9 cellular contexts compared by ENCODE assay signal in genomic region chr14:33564774-33565630, GRCh38.
DNase-seq lines count a peak whose midpoint lies in the region; ATAC-seq, FAIRE-seq and TF ChIP-seq lines count a peak whose summit lies in the region.
"Had no signal": no experiment of that assay in that cellular context is flagged by ENCODE, and none has a peak within 500 bp of the region (broad histone marks: within the 10 kb centered on the region; RNA-seq: fewer than 3 reads in every experiment).

No MANE protein-coding gene starts in this region.

- H2AFZ ChIP-seq in GM12878 (ENCODE audit: control insufficient read depth, low read depth, low read length) (no peak overlapping the region), hepatocyte (no peak overlapping the region)

- WGBS in GM12878 (ENCODE audit: insufficient coverage, insufficient replicate concordance, low lambda C conversion rate, missing lambda C conversion rate): 15% methylated on average over 3 of the region's 3 CpGs
- WGBS in hepatocyte (ENCODE audit: low lambda C conversion rate, missing lambda C conversion rate): 80% methylated on average over 3 of the region's 3 CpGs

- H3K4me3 ChIP-seq in GM12878: no peak overlapping the region
- H3K4me3 ChIP-seq in CD8-positive, alpha-beta T cell (ENCODE audit: low read depth, low read length): no peak overlapping the region
- H3K4me3 ChIP-seq in hepatocyte: no peak overlapping the region
- no peak overlapping the region for H3K4me3 ChIP-seq in CD8-positive, alpha-beta memory T cell (ENCODE audit: low read length)
- H3K4me3 ChIP-seq: pancreas had no signal

- H3K36me3 Mint-ChIP-seq in CD8-positive, alpha-beta T cell: no peaks in the 10 kb centered on the region
- H3K36me3 Mint-ChIP-seq in CD8-positive, alpha-beta memory T cell: no peaks in the 10 kb centered on the region

- H3K27ac ChIP-seq in GM12878 (ENCODE audit: control insufficient read depth, insufficient read depth) (no peak overlapping the region), hepatocyte (no peak overlapping the region)
- no peak overlapping the region for H3K27ac ChIP-seq in CD8-positive, alpha-beta T cell (ENCODE audit: low read depth, low read length)
- no peak overlapping the region for H3K27ac ChIP-seq in CD8-positive, alpha-beta memory T cell (ENCODE audit: low read depth, low read length)
- H3K27ac ChIP-seq: pancreas had no signal

- in situ Hi-C loops in GM12878 (cut with MboI): no loop called here

- no peak for TF ChIP-seq POLR2A in GM12878 (IDR thresholded peaks at IDR 0.05; ENCODE audit: low read depth, low read length)

- no peaks in the 10 kb centered on the region for H3K79me2 ChIP-seq in GM12878 (ENCODE audit: control insufficient read depth, insufficient read depth, low read length)
- no peaks in the 10 kb centered on the region for H3K79me2 ChIP-seq in hepatocyte

- DNase-seq in DMS153 (lab: John Stamatoyannopoulos, UW) (peak; percentile 28), Kasumi-1 (lab: John Stamatoyannopoulos, UW) (peak; percentile 50 to 64), GM12878 (ENCODE audit: low read depth, low spot score) (peak; percentile 57), hepatocyte (ENCODE audit: low spot score) (no peak)
- DNase-seq in CD8-positive, alpha-beta T cell: no peak
- no peak for DNase-seq in CD8-positive, alpha-beta memory T cell
- DNase-seq: pancreas had no signal

- intact Hi-C loops in GM12878 (cut with micrococcal nuclease; ENCODE audit: unreplicated experiment): no loop called here
- intact Hi-C loops in CD8-positive, alpha-beta T cell (cut with DNase I, micrococcal nuclease): no loop called here

- H3K4me1 ChIP-seq in GM12878 (ENCODE audit: control insufficient read depth, insufficient read depth, low read length) (no peaks in the 10 kb centered on the region), hepatocyte (ENCODE audit: insufficient read depth) (peaks cover 10% of the 10 kb centered on the region)
- no peaks in the 10 kb centered on the region for H3K4me1 ChIP-seq in CD8-positive, alpha-beta T cell (ENCODE audit: insufficient read depth, low read length)
- H3K4me1 ChIP-seq in CD8-positive, alpha-beta memory T cell (ENCODE audit: insufficient read depth, low read length): no peaks in the 10 kb centered on the region
- H3K4me1 ChIP-seq: pancreas had no signal

- H3K36me3 ChIP-seq in GM12878 (ENCODE audit: control insufficient read depth in 2 of 2, insufficient read depth in 2 of 2, low read length in 1 of 2): no peaks in the 10 kb centered on the region
- H3K36me3 ChIP-seq in CD8-positive, alpha-beta T cell (ENCODE audit: insufficient read depth, low read length): no peaks in the 10 kb centered on the region
- no peaks in the 10 kb centered on the region for H3K36me3 ChIP-seq in hepatocyte (replicated peaks; ENCODE audit: insufficient read depth, low read depth)
- H3K36me3 ChIP-seq in CD8-positive, alpha-beta memory T cell (ENCODE audit: insufficient read depth, low read length): no peaks in the 10 kb centered on the region
- H3K36me3 ChIP-seq: pancreas had no signal

- ATAC-seq in GM21529 (IDR thresholded peaks at IDR 0.05; ENCODE audit: unreplicated experiment): peak; percentile 86
- peak; percentile 92 for ATAC-seq in GM12878
- no peak for ATAC-seq in CD8-positive, alpha-beta T cell
- ATAC-seq in HG03520 (IDR thresholded peaks at IDR 0.05; ENCODE audit: unreplicated experiment): no peak

- TF ChIP-seq CTCF in GM12878 (IDR thresholded peaks at IDR 0.05 in 2 of 3, conservative IDR thresholded peaks at IDR 0.05 in 1 of 3; ENCODE audit: control insufficient read depth in 2 of 3, extremely low read depth in 1 of 3, insufficient read depth in 1 of 3, low read depth in 3 of 3, low read length in 3 of 3) (no peak), hepatocyte (IDR thresholded peaks at IDR 0.05; ENCODE audit: poor library complexity) (no peak)
- no peak for TF ChIP-seq CTCF in CD8-positive, alpha-beta T cell (IDR thresholded peaks at IDR 0.05)

- RAD21 ChIA-PET in GM12878 (lab: Charles Lee; ENCODE audit: unreplicated experiment): interaction anchor here (0.5 to 18.6 kb wide), 20 partner anchors 10 to 570 kb away, joined by 3 to 279 read pairs (median 18); no protein-coding TSS in a partner anchor

- no peaks in the 10 kb centered on the region for H3K9me3 Mint-ChIP-seq in CD8-positive, alpha-beta T cell
- H3K9me3 Mint-ChIP-seq in CD8-positive, alpha-beta memory T cell: peaks cover 0 to 6% (median 2%) of the 10 kb centered on the region in 5 donors

- TF ChIP-seq EP300 in GM12878 (IDR thresholded peaks at IDR 0.05; ENCODE audit: borderline replicate concordance in 1 of 2, control insufficient read depth in 1 of 2, low read depth in 2 of 2, low read length in 2 of 2): peak in 1 of 2 experiments; percentile 70; a peak in 1 of 4 replicates

- H3K27me3 ChIP-seq in GM12878 (replicated peaks in 1 of 2; ENCODE audit: control insufficient read depth in 2 of 2, insufficient read depth in 2 of 2, low read length in 1 of 2) (peaks cover 0 to 3% of the 10 kb centered on the region in 2 experiments; a peak in 1 of 4 replicates), hepatocyte (no peaks in the 10 kb centered on the region)
- no peaks in the 10 kb centered on the region for H3K27me3 ChIP-seq in CD8-positive, alpha-beta T cell (ENCODE audit: insufficient read depth, low read length)
- no peaks in the 10 kb centered on the region for H3K27me3 ChIP-seq in CD8-positive, alpha-beta memory T cell (ENCODE audit: insufficient read depth, low read length, poor library complexity, severe bottlenecking)
- H3K27me3 ChIP-seq: pancreas had no signal

- H3K4me2 ChIP-seq in GM12878 (ENCODE audit: control insufficient read depth, insufficient read depth) (no peak overlapping the region), hepatocyte (no peak overlapping the region)

- no peaks in the 10 kb centered on the region for H3K4me1 Mint-ChIP-seq in CD8-positive, alpha-beta T cell (ENCODE audit: low read depth)
- H3K4me1 Mint-ChIP-seq in CD8-positive, alpha-beta memory T cell: no peaks in the 10 kb centered on the region

- H3K27me3 Mint-ChIP-seq in CD8-positive, alpha-beta T cell (ENCODE audit: low read depth): no peaks in the 10 kb centered on the region
- no peaks in the 10 kb centered on the region for H3K27me3 Mint-ChIP-seq in CD8-positive, alpha-beta memory T cell

- CTCF ChIA-PET in GM12878 (lab: Yijun Ruan, JAX): interaction anchor here (0.6 to 7.0 kb wide), 16 partner anchors 10 to 228 kb away, joined by 3 to 50 read pairs (median 5); no protein-coding TSS in a partner anchor
- CTCF ChIA-PET in CD8-positive, alpha-beta T cell (lab: Charles Lee): interaction anchor here (1.2 kb wide), 1 partner anchor 19 kb away, joined by 3 read pairs; no protein-coding TSS in a partner anchor
- CTCF ChIA-PET in CD8-positive, alpha-beta memory T cell (lab: Charles Lee): no interaction called here

- TF ChIP-seq RAD21 in GM12878 (IDR thresholded peaks at IDR 0.05; ENCODE audit: insufficient read depth, low read depth, low read length): no peak

- H3K4me3 Mint-ChIP-seq in CD8-positive, alpha-beta T cell: no peak overlapping the region
- H3K4me3 Mint-ChIP-seq in CD8-positive, alpha-beta memory T cell: no peak overlapping the region

- SMC1A ChIA-PET in GM12878 (lab: Charles Lee; ENCODE audit: uncharacterized antibody, unreplicated experiment): interaction anchor here (0.6 to 12.9 kb wide), 36 partner anchors 8 to 227 kb away, joined by 3 to 271 read pairs (median 6); no protein-coding TSS in a partner anchor

- BruUV-seq in GM12878 (replicated peaks; lab: Mats Ljungman, UMichigan): TSS peak; percentile 97

- H3K9me3 ChIP-seq in GM12878 (replicated peaks; ENCODE audit: control insufficient read depth, insufficient read depth, low read length): no peaks in the 10 kb centered on the region
- H3K9me3 ChIP-seq in CD8-positive, alpha-beta T cell (ENCODE audit: low read length): no peaks in the 10 kb centered on the region
- H3K9me3 ChIP-seq in hepatocyte (ENCODE audit: low read depth): no peaks in the 10 kb centered on the region
- H3K9me3 ChIP-seq in CD8-positive, alpha-beta memory T cell (ENCODE audit: low read length): no peaks in the 10 kb centered on the region
- H3K9me3 ChIP-seq: pancreas had no signal

- no peak overlapping the region for H3K27ac Mint-ChIP-seq in CD8-positive, alpha-beta T cell
- H3K27ac Mint-ChIP-seq in CD8-positive, alpha-beta memory T cell: no peak overlapping the region

- FAIRE-seq in GM12878 (lab: Jason Lieb, UNC): no peak
- FAIRE-seq: pancreas had no signal

- H3K9me2 ChIP-seq in hepatocyte (replicated peaks; ENCODE audit: insufficient read depth): no peaks in the 10 kb centered on the region

- H3K9ac ChIP-seq in GM12878 (ENCODE audit: control insufficient read depth, insufficient read depth, low read length): no peak overlapping the region

- H4K20me1 ChIP-seq in GM12878 (ENCODE audit: control insufficient read depth, insufficient read depth) (no peaks in the 10 kb centered on the region), hepatocyte (ENCODE audit: insufficient read depth, poor library complexity, severe bottlenecking) (no peaks in the 10 kb centered on the region)

- POLR2A ChIA-PET in GM12878 (lab: Charles Lee): interaction anchor here (0.7 to 11.2 kb wide), 16 partner anchors 9 to 374 kb away, joined by 3 to 105 read pairs (median 6); no protein-coding TSS in a partner anchor
- POLR2A ChIA-PET in CD8-positive, alpha-beta T cell (lab: Charles Lee): interaction anchor here (0.7 kb wide), 1 partner anchor 23 kb away, joined by 4 read pairs; no protein-coding TSS in a partner anchor
- POLR2A ChIA-PET in CD8-positive, alpha-beta memory T cell (lab: Charles Lee): no interaction called here

TF ChIP-seq in GM12878, 131 proteins besides CTCF, POLR2A, EP300 and RAD21 (continues in another document):
- TF ChIP-seq BMI1 (IDR thresholded peaks at IDR 0.05; ENCODE audit: borderline replicate concordance) (peak; percentile 44; the same call in 1 of the 2 replicates), SRF (IDR thresholded peaks at IDR 0.05; ENCODE audit: low read depth in 2 of 2, low read length in 2 of 2) (peak in 1 of 2 experiments; percentile 29; a peak in 1 of 4 replicates), NBN (IDR thresholded peaks at IDR 0.05) (peak; percentile 83), DPF2 (IDR thresholded peaks at IDR 0.05) (peak; percentile 87), SMARCA5 (IDR thresholded peaks at IDR 0.05) (0 out of 2 replicates have a peak, but pooled peaks have one; percentile 42), IKZF2 (IDR thresholded peaks at IDR 0.05) (peak; percentile 50 to 76)

Comparison
In these comparisons a context has a peak if more than half of its experiments do, and no peak if none do; other contexts are left out.
1. DNase-seq: peak in DMS153 (single experiment), Kasumi-1 (2 of 2) and GM12878 (single experiment); none in CD8-positive, alpha-beta T cell (0 of 7), hepatocyte (single experiment) and CD8-positive, alpha-beta memory T cell (0 of 5).
2. ATAC-seq: peak in GM21529 (single experiment) and GM12878 (single experiment); none in CD8-positive, alpha-beta T cell (single experiment) and HG03520 (single experiment).